In genomic region chr2:105421053-105421452, GRCh38 we compare ENCODE assay signal across 30 cellular contexts.
"Had no signal": no experiment of that assay in that cellular context is flagged by ENCODE, and none has a peak within 500 bp of the region (broad histone marks: within the 10 kb centered on the region; RNA-seq: fewer than 3 reads in every experiment).

No MANE protein-coding gene starts in this region.

- FAIRE-seq: astrocyte, RCC 7860, TTC549 had no signal

- DNase-seq: activated B cell treated with CpG ODN at 0.5 μM for 24 hours; activated CD4-positive, alpha-beta T cell treated with anti-CD3 and anti-CD28 coated beads for 1 hour; activated CD4-positive, alpha-beta T cell treated with anti-CD3 and anti-CD28 coated beads, Interleukin-2, amount 10 ng/mL, durations not matched to agents 24 days and 14 days; activated CD4-positive, alpha-beta T cell treated with anti-CD3 and anti-CD28 coated beads, Interleukin-2, amount 50 U/mL, for 48 hours; activated effector memory CD4-positive, alpha-beta T cell treated with anti-CD3 and anti-CD28 coated beads, Interleukin-2, amount 50 U/mL, for 16 hours; activated naive CD4-positive, alpha-beta T cell treated with Interleukin-2 at 50 U/mL for 16 hours; activated naive CD8-positive, alpha-beta T cell treated with anti-CD3 and anti-CD28 coated beads, Interleukin-2, amount 50 U/mL, for 24 hours; activated T-cell treated with anti-CD3 and anti-CD28 coated beads, Interleukin-2, amount 50 U/mL, for 4 hours; amniotic stem cell; cerebellar nuclear complex; KBM-7; MV-4-11; NCI-H1092 treated with DMSO at 0.1 percent for 48 hours; NCI-H1417 treated with DMSO at 0.1 percent for 48 hours; NCI-H1694; NCI-H2029; NCI-H2107; NCI-H2171 treated with DMSO at 0.1 percent for 48 hours; NCI-H510A treated with DMSO at 0.1 percent for 48 hours; NCI-H69; NK-92 treated with Interleukin-12 subunit alpha and Interleukin-12 subunit beta, amount 100 ng/mL, for 24 hours; SIG-M5; T-cell; T-helper 2 cell; T1000 had no signal

- ATAC-seq: activated naive CD4-positive, alpha-beta T cell treated with anti-CD3 and anti-CD28 coated beads, Interleukin-2, amount 50 U/mL, for 72 hours; activated naive CD8-positive, alpha-beta T cell treated with anti-CD3 and anti-CD28 coated beads, Interleukin-2, amount 50 U/mL, for 24 hours; activated T-cell treated with anti-CD3 and anti-CD28 coated beads, Interleukin-2, amount 50 U/mL, for 4 hours; T-cell had no signal

- H3K36me3 Mint-ChIP-seq: brain, T-cell had no signal

- H3K27ac Mint-ChIP-seq: activated B cell treated with CpG ODN at 0.5 μM for 24 hours; activated CD4-positive, alpha-beta T cell treated with anti-CD3 and anti-CD28 coated beads, Interleukin-2, amount 10 ng/mL, durations not matched to agents 24 days and 14 days; activated naive CD4-positive, alpha-beta T cell treated with anti-CD3 and anti-CD28 coated beads, Interleukin-2, amount 50 U/mL, for 72 hours; activated naive CD8-positive, alpha-beta T cell treated with anti-CD3 and anti-CD28 coated beads, Interleukin-2, amount 50 U/mL, for 24 hours; brain; T-cell had no signal

- H3K4me3 Mint-ChIP-seq: activated B cell treated with CpG ODN at 0.5 μM for 24 hours; activated CD4-positive, alpha-beta T cell treated with anti-CD3 and anti-CD28 coated beads, Interleukin-2, amount 10 ng/mL, durations not matched to agents 24 days and 14 days; activated naive CD8-positive, alpha-beta T cell treated with anti-CD3 and anti-CD28 coated beads, Interleukin-2, amount 50 U/mL, for 24 hours; activated T-cell treated with anti-CD3 and anti-CD28 coated beads, Interleukin-2, amount 50 U/mL, for 4 hours; brain; T-cell had no signal

- H3K4me1 Mint-ChIP-seq: activated B cell treated with CpG ODN at 0.5 μM for 24 hours, brain had no signal
